ENCODE assay signal across 8 cellular contexts in the genomic region with DNA sequence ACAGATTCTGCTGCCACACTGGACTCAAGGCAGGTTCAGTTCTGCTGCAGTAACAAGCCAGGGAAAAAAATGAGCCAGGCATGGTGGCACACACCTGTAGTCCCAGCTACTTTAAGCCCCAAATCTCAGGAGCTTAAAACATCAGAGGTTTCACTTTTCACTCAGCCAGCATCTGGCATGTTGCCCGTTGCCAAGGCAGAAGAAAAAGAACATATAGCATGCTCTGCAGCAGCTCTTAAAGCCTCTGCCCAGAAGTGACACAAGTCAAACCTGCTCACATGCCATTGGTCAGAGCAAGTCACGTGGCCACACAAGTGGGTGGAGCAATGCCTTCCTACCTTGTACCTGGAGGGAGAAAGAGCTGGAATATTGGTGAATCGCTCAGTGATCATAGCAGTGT. TPM values are rescaled to one million over a fixed set of nuclear protein-coding genes. Genes with fewer than 3 reads are reported as not detected.
DNase-seq lines count a peak whose midpoint lies in the region; ATAC-seq and TF ChIP-seq lines count a peak whose summit lies in the region.

No MANE protein-coding gene starts in this region.

- no peaks in the 10 kb centered on the region for H3K36me3 Mint-ChIP-seq in natural killer cell treated with Interleukin-12 subunit alpha and Interleukin-12 subunit beta and Interleukin-15 and Interleukin-18, amount 100 ng/mL, for 72 hours

- H3K4me1 Mint-ChIP-seq in natural killer cell treated with Interleukin-12 subunit alpha and Interleukin-12 subunit beta and Interleukin-15 and Interleukin-18, amount 100 ng/mL, for 72 hours (ENCODE audit: low read depth in 2 of 2): peaks cover 61 to 62% of the 10 kb centered on the region in 2 donors

- peak overlapping the region; percentile 60 for H3K4me3 Mint-ChIP-seq in natural killer cell treated with Interleukin-12 subunit alpha and Interleukin-12 subunit beta and Interleukin-15 and Interleukin-18, amount 100 ng/mL, for 72 hours

- ATAC-seq in HG03439 (IDR thresholded peaks at IDR 0.05; ENCODE audit: unreplicated experiment): peak; percentile 42
- ATAC-seq in natural killer cell treated with Interleukin-12 subunit alpha and Interleukin-12 subunit beta and Interleukin-15 and Interleukin-18, amount 100 ng/mL, for 72 hours: peak in 1 of 2 donors; percentile 31
- ATAC-seq in upper lobe of left lung (ENCODE audit: low FRiP score in 2 of 2): peak; percentile 60 to 71
- no peak for ATAC-seq in GM18519 (IDR thresholded peaks at IDR 0.05; ENCODE audit: low FRiP score, unreplicated experiment)

- peak overlapping the region; percentile 94 to 100 for H3K27ac Mint-ChIP-seq in natural killer cell treated with Interleukin-12 subunit alpha and Interleukin-12 subunit beta and Interleukin-15 and Interleukin-18, amount 100 ng/mL, for 72 hours

- peaks cover 54 to 76% (median 58%) of the 10 kb centered on the region in 4 donors for H3K4me1 ChIP-seq in upper lobe of left lung

- 16 to 29% methylated on average over 3 of the region's 3 CpGs for WGBS in upper lobe of left lung, 2 donors

- no peaks in the 10 kb centered on the region for H3K27me3 Mint-ChIP-seq in natural killer cell treated with Interleukin-12 subunit alpha and Interleukin-12 subunit beta and Interleukin-15 and Interleukin-18, amount 100 ng/mL, for 72 hours

- no peak for TF ChIP-seq POLR2A in upper lobe of left lung (IDR thresholded peaks at IDR 0.05)

- TF ChIP-seq CTCF in GM12865 (IDR thresholded peaks at IDR 0.05; ENCODE audit: insufficient read depth, low read depth, low read length, missing control alignments) (no peak), epithelial cell of esophagus (IDR thresholded peaks at IDR 0.05; ENCODE audit: insufficient read depth, low read depth, low read length, missing control alignments) (no peak), upper lobe of left lung (IDR thresholded peaks at IDR 0.05) (no peak)

- no peaks in the 10 kb centered on the region for H3K9me3 ChIP-seq in upper lobe of left lung

- H3K4me3 ChIP-seq in GM12865 (ENCODE audit: low read depth, low read length): no peak overlapping the region
- no peak overlapping the region for H3K4me3 ChIP-seq in epithelial cell of esophagus (ENCODE audit: low read length)
- no peak overlapping the region for H3K4me3 ChIP-seq in upper lobe of left lung

- no peaks in the 10 kb centered on the region for H3K36me3 ChIP-seq in upper lobe of left lung

- H3K27ac ChIP-seq in upper lobe of left lung: peak overlapping the region; percentile 44 to 81 (median 50)

- TF ChIP-seq EP300 in upper lobe of left lung (IDR thresholded peaks at IDR 0.05): no peak

- H3K27me3 ChIP-seq in upper lobe of left lung: no peaks in the 10 kb centered on the region

- no peaks in the 10 kb centered on the region for H3K9me3 Mint-ChIP-seq in natural killer cell treated with Interleukin-12 subunit alpha and Interleukin-12 subunit beta and Interleukin-15 and Interleukin-18, amount 100 ng/mL, for 72 hours

- peak; percentile 96 for DNase-seq in GM12865 (ENCODE audit: low read depth)
- peak; percentile 33 for DNase-seq in NCI-H82 treated with DMSO at 0.1 percent for 48 hours (lab: John Stamatoyannopoulos, UW; ENCODE audit: unreplicated experiment)
- peak; percentile 90 for DNase-seq in activated CD8-positive, alpha-beta memory T cell treated with anti-CD3 and anti-CD28 coated beads, Interleukin-2, amount 50 U/mL, for 48 hours
- peak; percentile 91 for DNase-seq in epithelial cell of esophagus (ENCODE audit: low read depth)
- peak; percentile 73 for DNase-seq in natural killer cell treated with Interleukin-12 subunit alpha and Interleukin-12 subunit beta and Interleukin-15 and Interleukin-18, amount 100 ng/mL, for 72 hours (ENCODE audit: low spot score)
- DNase-seq in upper lobe of left lung: peak in 1 of 2 donors; percentile 96

RNA-seq across cellular contexts. Expression of a gene that starts 14.7 kb away (rescaled TPM):
- 100 to 1,000 TPM; 348 to 798 TPM for total RNA-seq in natural killer cell treated with Interleukin-12 subunit alpha and Interleukin-12 subunit beta and Interleukin-15 and Interleukin-18, amount 100 ng/mL, for 72 hours
- 100 to 1,000 TPM; 123 to 259 (median 227) TPM for total RNA-seq in upper lobe of left lung

RNA-seq across cellular contexts. Expression of a gene that starts 52.6 kb away (rescaled TPM):
- total RNA-seq in natural killer cell treated with Interleukin-12 subunit alpha and Interleukin-12 subunit beta and Interleukin-15 and Interleukin-18, amount 100 ng/mL, for 72 hours: 100 to 1,000 TPM; 225 to 449 TPM
- 100 to 1,000 TPM in 2 of 6 donors, 10 to 100 TPM in 4; 47.6 to 189 (median 86.0) TPM for total RNA-seq in upper lobe of left lung
